ENCODE assay signal across 8 cellular contexts in the genomic region with DNA sequence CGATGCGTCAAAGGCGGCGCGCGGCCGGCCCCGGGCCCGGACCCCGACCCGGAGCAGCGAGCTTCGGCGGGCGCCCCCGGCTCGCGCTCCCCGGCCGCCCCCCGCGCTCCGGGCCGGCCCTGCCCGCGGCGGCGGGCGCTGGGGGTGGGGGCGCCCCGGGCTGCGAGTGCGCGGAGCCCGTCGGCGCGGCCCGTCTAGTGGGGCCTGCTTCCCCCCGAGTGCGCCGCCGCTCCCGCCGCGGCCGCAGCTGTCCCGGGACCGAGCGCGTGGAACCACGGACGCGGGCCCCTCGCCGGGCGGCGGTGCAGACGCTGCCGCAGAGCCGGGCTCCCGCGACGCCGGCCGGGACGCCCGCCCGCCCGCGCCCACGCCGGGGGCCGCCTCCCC. TPM values are rescaled to one million over a fixed set of nuclear protein-coding genes. Genes with fewer than 3 reads are reported as not detected.
DNase-seq lines count a peak whose midpoint lies in the region; ATAC-seq and TF ChIP-seq lines count a peak whose summit lies in the region.

No MANE protein-coding gene starts in this region.

- no peaks in the 10 kb centered on the region for H3K9me3 ChIP-seq in Caco-2

- no peak for DNase-seq in Caco-2
- no peak for DNase-seq in naive B cell
- no peak for DNase-seq in amniotic stem cell (lab: John Stamatoyannopoulos, UW)
- no peak for DNase-seq in HUDEP-2 (lab: John Stamatoyannopoulos, UW; ENCODE audit: unreplicated experiment in 76 of 76)
- DNase-seq in HEK293T (ENCODE audit: extremely low spot score): no peak
- no peak for DNase-seq in NCI-H2081 (lab: John Stamatoyannopoulos, UW)

- POLR2A ChIA-PET in Caco-2 (lab: Charles Lee) (no interaction called here), HEK293T (lab: Yijun Ruan, JAX) (interaction anchor here (0.6 to 1.4 kb wide), 3 partner anchors 61 to 1750 kb away, joined by 3 read pairs; no protein-coding TSS in a partner anchor)

- H3K9me3 Mint-ChIP-seq in Caco-2 (ENCODE audit: unreplicated experiment) (no peaks in the 10 kb centered on the region), brain (peaks cover 0 to 12% (median 3%) of the 10 kb centered on the region in 5 experiments), naive B cell (no peaks in the 10 kb centered on the region)

- no peak for TF ChIP-seq CTCF in Caco-2 (IDR thresholded peaks at IDR 0.05; ENCODE audit: insufficient read depth in 1 of 2, low read depth in 1 of 2, low read length in 1 of 2, severe bottlenecking in 1 of 2, unreplicated experiment in 1 of 2)
- TF ChIP-seq CTCF in brain (conservative IDR thresholded peaks at IDR 0.05): no peak

- CTCF ChIA-PET in Caco-2 (lab: Charles Lee): interaction anchor here (1.6 kb wide), 1 partner anchor 138 kb away, joined by 5 read pairs; no protein-coding TSS in a partner anchor
- CTCF ChIA-PET in HEK293T (lab: Yijun Ruan, JAX): no interaction called here

- BruUV-seq in Caco-2 (replicated peaks; lab: Mats Ljungman, UMichigan): no TSS peak

- H3K36me3 ChIP-seq in Caco-2 (ENCODE audit: control insufficient read depth, insufficient read depth, low read length): no peaks in the 10 kb centered on the region

- H3K4me1 Mint-ChIP-seq in Caco-2 (ENCODE audit: low read depth, unreplicated experiment): peaks cover 10% of the 10 kb centered on the region
- H3K4me1 Mint-ChIP-seq in brain: peaks cover 47% of the 10 kb centered on the region
- H3K4me1 Mint-ChIP-seq in naive B cell: peaks cover 15 to 34% (median 18%) of the 10 kb centered on the region in 3 donors

- peaks cover 10% of the 10 kb centered on the region for H3K36me3 Mint-ChIP-seq in Caco-2 (ENCODE audit: insufficient read depth, unreplicated experiment)
- peaks cover 38% of the 10 kb centered on the region for H3K36me3 Mint-ChIP-seq in brain
- no peaks in the 10 kb centered on the region for H3K36me3 Mint-ChIP-seq in naive B cell

- no peaks in the 10 kb centered on the region for H3K27me3 ChIP-seq in Caco-2 (replicated peaks; ENCODE audit: control insufficient read depth, insufficient read depth, low read length)

- H3K4me3 Mint-ChIP-seq in Caco-2 (ENCODE audit: unreplicated experiment) (peak overlapping the region; percentile 73), brain (peak overlapping the region; percentile 77 to 92 (median 83)), naive B cell (peak overlapping the region in 6 of 8 donors; percentile 73 to 92 (median 84))

- H3K27ac Mint-ChIP-seq in Caco-2 (ENCODE audit: unreplicated experiment) (no peak overlapping the region), brain (no peak overlapping the region), naive B cell (peak overlapping the region in 1 of 6 donors; percentile 36)

- H3K27me3 Mint-ChIP-seq in Caco-2 (ENCODE audit: insufficient read depth, unreplicated experiment) (no peaks in the 10 kb centered on the region), brain (peaks cover 7% of the 10 kb centered on the region), naive B cell (peaks cover 0 to 21% (median 3%) of the 10 kb centered on the region in 3 donors)

- peak overlapping the region; percentile 59 for H3K4me3 ChIP-seq in Caco-2 (ENCODE audit: low read depth, low read length)

- peaks cover 5% of the 10 kb centered on the region; the same call in 1 of the 2 replicates for H3K4me1 ChIP-seq in Caco-2

- peak; percentile 15 for ATAC-seq in HG02840 (IDR thresholded peaks at IDR 0.05; ENCODE audit: low FRiP score, unreplicated experiment)
- peak; percentile 37 to 39 for ATAC-seq in naive B cell (ENCODE audit: low read depth in 2 of 2)

- intact Hi-C loops in Caco-2 (cut with micrococcal nuclease; ENCODE audit: unreplicated experiment): no loop called here

TF ChIP-seq in HEK293T, 16 proteins besides CTCF, POLR2A, EP300 and RAD21:
- TF ChIP-seq FOXM1 (IDR thresholded peaks at IDR 0.05; ENCODE audit: borderline replicate concordance): no peak
- TF ChIP-seq FOXK2 (IDR thresholded peaks at IDR 0.05): no peak
- no peak for TF ChIP-seq LEF1 (IDR thresholded peaks at IDR 0.05; ENCODE audit: borderline replicate concordance)
- TF ChIP-seq ELF4 (IDR thresholded peaks at IDR 0.05): no peak
- TF ChIP-seq CTBP1 (IDR thresholded peaks at IDR 0.05; ENCODE audit: borderline replicate concordance): no peak
- no peak for TF ChIP-seq PKNOX1 (IDR thresholded peaks at IDR 0.05)
- TF ChIP-seq ARNT (IDR thresholded peaks at IDR 0.05): no peak
- TF ChIP-seq HDGF (IDR thresholded peaks at IDR 0.05; ENCODE audit: borderline replicate concordance): no peak
- TF ChIP-seq SUZ12 (IDR thresholded peaks at IDR 0.05): no peak
- TF ChIP-seq ZNF384 (IDR thresholded peaks at IDR 0.05): no peak
- no peak for TF ChIP-seq SP1 (IDR thresholded peaks at IDR 0.05)
- TF ChIP-seq L3MBTL2 (conservative IDR thresholded peaks at IDR 0.05): no peak
- TF ChIP-seq BHLHE40 (IDR thresholded peaks at IDR 0.05; ENCODE audit: borderline replicate concordance): no peak
- TF ChIP-seq FOXA1 (IDR thresholded peaks at IDR 0.05): no peak
- TF ChIP-seq TARDBP (IDR thresholded peaks at IDR 0.05): no peak
- TF ChIP-seq NFRKB (IDR thresholded peaks at IDR 0.05): no peak

RNA-seq across cellular contexts. Expression of gene ADCY9, which starts 0.3 kb away (rescaled TPM):
- total RNA-seq in Caco-2 (2022): 11.5 and 12.6 TPM in 2 replicates
- polyA plus RNA-seq in brain (ENCODE audit: insufficient read depth, low read depth, low replicate concordance) (11.1 TPM), naive B cell (ENCODE audit: low read depth in 6 of 6) (under 1 TPM; 0.08 to 0.91 (median 0.19) TPM)
